Comparison of ENCODE assay signal across 34 cellular contexts in the genomic region with DNA sequence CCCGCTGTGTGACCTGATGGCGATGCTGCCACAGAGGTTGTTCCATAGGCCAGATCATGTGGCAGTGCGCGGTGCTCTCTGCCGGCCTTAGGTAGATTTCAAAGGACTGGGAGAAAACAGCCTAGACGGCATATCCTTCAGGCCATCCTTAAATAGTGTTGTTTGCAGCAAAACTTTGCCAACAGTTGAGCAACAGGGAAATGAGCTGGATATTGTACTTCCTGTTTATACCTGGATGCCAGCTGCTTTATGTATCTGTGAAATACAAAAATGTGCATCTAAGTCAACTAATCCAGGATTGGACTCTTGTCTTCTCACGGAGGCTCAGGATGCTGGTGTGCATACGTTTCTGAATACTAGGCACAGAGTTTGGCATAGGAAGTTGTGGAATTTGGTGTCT.
"Had no signal": no experiment of that assay in that cellular context is flagged by ENCODE, and none has a peak within 500 bp of the region (broad histone marks: within the 10 kb centered on the region; RNA-seq: fewer than 3 reads in every experiment).

No MANE protein-coding gene starts in this region.

- H3K4me2 ChIP-seq: PC-9 had no signal

- DNase-seq: activated B cell treated with CpG ODN at 0.5 μM for 24 hours; activated CD4-positive, alpha-beta memory T cell treated with anti-CD3 and anti-CD28 coated beads for 36 hours; activated CD4-positive, alpha-beta T cell treated with anti-CD3 and anti-CD28 coated beads for 4 hours; activated CD4-positive, alpha-beta T cell treated with anti-CD3 and anti-CD28 coated beads, Interleukin-2, amount 50 U/mL, for 1 hour; activated CD4-positive, CD25-positive, alpha-beta regulatory T cell treated with anti-CD3 and anti-CD28 coated beads, Interleukin-2, amount 50 U/mL, for 72 hours; activated CD8-positive, alpha-beta memory T cell treated with anti-CD3 and anti-CD28 coated beads, Interleukin-2, amount 50 U/mL, for 4 hours; activated gamma-delta T cell treated with Interleukin-2 at 50 U/mL for 16 hours; activated naive CD4-positive, alpha-beta T cell treated with anti-CD3 and anti-CD28 coated beads for 36 hours; activated naive CD8-positive, alpha-beta T cell treated with anti-CD3 and anti-CD28 coated beads, Interleukin-2, amount 50 U/mL, for 24 hours; activated T-cell treated with anti-CD3 and anti-CD28 coated beads for 4 hours; activated T-cell treated with anti-CD3 and anti-CD28 coated beads, Interleukin-2, amount 50 U/mL, for 4 hours; anterior cingulate cortex; Kasumi-1; KG1; MM.1S; MV-4-11; NCI-H1092; NCI-H1436 treated with DMSO at 0.1 percent for 48 hours; NCI-H1694 treated with DMSO at 0.1 percent for 48 hours; NCI-H2029; NCI-H345; NCI-H526; NCI-H748 treated with DMSO at 0.1 percent for 48 hours; NK-92 treated with Interleukin-12 subunit alpha and Interleukin-12 subunit beta, amount 100 ng/mL, for 24 hours; PC-9; SIG-M5; SW 1271; T-helper 1 cell; T-helper 2 cell; T-helper 9 cell had no signal

- H3K4me3 ChIP-seq: PC-9 had no signal

- H2AFZ ChIP-seq: PC-9 had no signal

- H3K27ac ChIP-seq: PC-9, RWPE1, VCaP had no signal

- FAIRE-seq: RCC 7860 had no signal

- ATAC-seq: activated naive CD8-positive, alpha-beta T cell treated with anti-CD3 and anti-CD28 coated beads, Interleukin-2, amount 50 U/mL, for 24 hours; activated T-cell treated with anti-CD3 and anti-CD28 coated beads, Interleukin-2, amount 50 U/mL, for 4 hours; Right ventricle myocardium inferior had no signal
